ENCODE assay signal across 16 cellular contexts in genomic region chr4:55385201-55385649, GRCh38. TPM values are rescaled to one million over a fixed set of nuclear protein-coding genes. Genes with fewer than 3 reads are reported as not detected.
A peak's percentile ranks its signal among the peaks of the same experiment; 100 is the strongest.
DNase-seq lines count a peak whose midpoint lies in the region; ATAC-seq, FAIRE-seq and TF ChIP-seq lines count a peak whose summit lies in the region.
"Had no signal": no experiment of that assay in that cellular context is flagged by ENCODE, and none has a peak within 500 bp of the region (broad histone marks: within the 10 kb centered on the region; RNA-seq: fewer than 3 reads in every experiment).

No MANE protein-coding gene starts in this region.

- H3K9ac ChIP-seq in PC-3 (ENCODE audit: low read length) (no peak overlapping the region), GM12878 (ENCODE audit: control insufficient read depth, insufficient read depth, low read length) (no peak overlapping the region), GM23248 (no peak overlapping the region)

- TF ChIP-seq POLR2A in GM12878 (IDR thresholded peaks at IDR 0.05; ENCODE audit: low read depth, low read length) = no peak

- intact Hi-C loops in PC-3 (cut with micrococcal nuclease) (no loop called here), GM12878 (cut with micrococcal nuclease; ENCODE audit: unreplicated experiment) (no loop called here)

- no peak for FAIRE-seq in GM12878 (lab: Jason Lieb, UNC)

- POLR2A ChIA-PET in PC-3 (lab: Charles Lee; ENCODE audit: unreplicated experiment) (no interaction called here), GM12878 (lab: Charles Lee) (no interaction called here)

- no peak for TF ChIP-seq CTCF in PC-3 (conservative IDR thresholded peaks at IDR 0.05; ENCODE audit: low read depth, low read length)
- no peak for TF ChIP-seq CTCF in GM12878 (IDR thresholded peaks at IDR 0.05 in 2 of 3, conservative IDR thresholded peaks at IDR 0.05 in 1 of 3; ENCODE audit: control insufficient read depth in 2 of 3, extremely low read depth in 1 of 3, insufficient read depth in 1 of 3, low read depth in 3 of 3, low read length in 3 of 3)

- ATAC-seq in PC-3 (peak; percentile 64), GM12878 (peak; percentile 47)

- H3K27me3 ChIP-seq in PC-3 (ENCODE audit: low read length) = no peaks in the 10 kb centered on the region
- no peaks in the 10 kb centered on the region for H3K27me3 ChIP-seq in GM12878 (replicated peaks in 1 of 2; ENCODE audit: control insufficient read depth in 2 of 2, insufficient read depth in 2 of 2, low read length in 1 of 2)
- H3K27me3 ChIP-seq in GM23248 (replicated peaks; ENCODE audit: insufficient read depth) = no peaks in the 10 kb centered on the region
- H3K27me3 ChIP-seq: colonic mucosa, SJCRH30, thyroid gland had no signal

- WGBS in GM12878 (ENCODE audit: insufficient coverage, insufficient replicate concordance, low lambda C conversion rate, missing lambda C conversion rate) = 35% methylated on average over 3 of the region's 3 CpGs
- WGBS in mesodermal cell (ENCODE audit: insufficient coverage in 2 of 2), 2 experiments = 93% methylated on average over 2 of the region's 3 CpGs; no CpG with 5 or more reads in 1 of the 2 experiments
- 78 to 85% methylated on average over 3 of the region's 3 CpGs for WGBS in GM23248 (ENCODE audit: low coverage in 1 of 2, low lambda C conversion rate in 2 of 2, missing lambda C conversion rate in 2 of 2), 2 experiments

- H3K4me2 ChIP-seq in PC-3 (ENCODE audit: low read length) = peak overlapping the region; percentile 6; the same call in 1 of the 2 replicates
- H3K4me2 ChIP-seq in GM12878 (ENCODE audit: control insufficient read depth, insufficient read depth) = no peak overlapping the region
- no peak overlapping the region for H3K4me2 ChIP-seq in GM23248 (ENCODE audit: unreplicated experiment)

- H2AFZ ChIP-seq in PC-3 (ENCODE audit: low read length) (no peak overlapping the region), GM12878 (ENCODE audit: control insufficient read depth, low read depth, low read length) (no peak overlapping the region), GM23248 (no peak overlapping the region)

- H4K20me1 ChIP-seq in PC-3 (ENCODE audit: low read length) (no peaks in the 10 kb centered on the region), GM12878 (ENCODE audit: control insufficient read depth, insufficient read depth) (no peaks in the 10 kb centered on the region), GM23248 (ENCODE audit: insufficient read depth) (no peaks in the 10 kb centered on the region)

- H3K27ac ChIP-seq in PC-3 (ENCODE audit: low read length) (no peak overlapping the region), GM12878 (ENCODE audit: control insufficient read depth, insufficient read depth) (no peak overlapping the region), mesodermal cell (ENCODE audit: low read depth, low read length, severe bottlenecking) (peak overlapping the region; percentile 66), GM23248 (no peak overlapping the region)
- H3K27ac ChIP-seq: colonic mucosa, SJCRH30, thyroid gland had no signal

- H3K79me2 ChIP-seq in PC-3 (ENCODE audit: low read length) (no peaks in the 10 kb centered on the region), GM12878 (ENCODE audit: control insufficient read depth, insufficient read depth, low read length) (no peaks in the 10 kb centered on the region), GM23248 (ENCODE audit: insufficient read depth) (no peaks in the 10 kb centered on the region)

- H3K4me3 ChIP-seq in PC-3 (ENCODE audit: low read length) = no peak overlapping the region
- no peak overlapping the region for H3K4me3 ChIP-seq in GM12878
- H3K4me3 ChIP-seq in mesodermal cell (ENCODE audit: extremely low read depth, insufficient read depth, low read length, poor library complexity, severe bottlenecking) = no peak overlapping the region
- H3K4me3 ChIP-seq in GM23248 = no peak overlapping the region
- H3K4me3 ChIP-seq: colonic mucosa, SJCRH30, thyroid gland had no signal

- RAD21 ChIA-PET in GM12878 (lab: Charles Lee; ENCODE audit: unreplicated experiment) = no interaction called here

- BruUV-seq in PC-3 (replicated peaks; lab: Mats Ljungman, UMichigan) (no TSS peak), GM12878 (replicated peaks; lab: Mats Ljungman, UMichigan) (no TSS peak)

- H3K9me2 ChIP-seq in PC-3 (replicated peaks; ENCODE audit: low read length) (no peaks in the 10 kb centered on the region), GM23248 (ENCODE audit: insufficient read depth) (no peaks in the 10 kb centered on the region)

- TF ChIP-seq EP300 in GM12878 (IDR thresholded peaks at IDR 0.05; ENCODE audit: borderline replicate concordance in 1 of 2, control insufficient read depth in 1 of 2, low read depth in 2 of 2, low read length in 2 of 2) = no peak

- TF ChIP-seq RAD21 in GM12878 (IDR thresholded peaks at IDR 0.05; ENCODE audit: insufficient read depth, low read depth, low read length) = no peak

- H3K9me3 ChIP-seq in PC-3 (ENCODE audit: low read length) = no peaks in the 10 kb centered on the region
- no peaks in the 10 kb centered on the region for H3K9me3 ChIP-seq in GM12878 (replicated peaks; ENCODE audit: control insufficient read depth, insufficient read depth, low read length)
- H3K9me3 ChIP-seq in mesodermal cell (ENCODE audit: control insufficient read depth, low read length) = no peaks in the 10 kb centered on the region
- H3K9me3 ChIP-seq in GM23248 (ENCODE audit: low read depth) = no peaks in the 10 kb centered on the region
- H3K9me3 ChIP-seq: colonic mucosa, SJCRH30, thyroid gland had no signal

- no peaks in the 10 kb centered on the region for H3K36me3 ChIP-seq in PC-3 (ENCODE audit: low read depth, low read length)
- H3K36me3 ChIP-seq in GM12878 (ENCODE audit: control insufficient read depth in 2 of 2, insufficient read depth in 2 of 2, low read length in 1 of 2) = no peaks in the 10 kb centered on the region
- H3K36me3 ChIP-seq in mesodermal cell (ENCODE audit: control insufficient read depth, insufficient read depth, low read length) = no peaks in the 10 kb centered on the region
- H3K36me3 ChIP-seq in GM23248 (ENCODE audit: low read depth) = no peaks in the 10 kb centered on the region
- H3K36me3 ChIP-seq: colonic mucosa, SJCRH30, thyroid gland had no signal

- CTCF ChIA-PET in PC-3 (lab: Charles Lee) (no interaction called here), GM12878 (lab: Yijun Ruan, JAX) (interaction anchor here (1.6 kb wide), 1 partner anchor 40 kb away, joined by 5 read pairs; the partner anchor contains the start of gene SRD5A3)

- SMC1A ChIA-PET in GM12878 (lab: Charles Lee; ENCODE audit: uncharacterized antibody, unreplicated experiment) = interaction anchor here (1.7 kb wide), 1 partner anchor 10 kb away, joined by 7 read pairs; the partner anchor contains the start of gene TMEM165

- H3F3A ChIP-seq in PC-3 (ENCODE audit: low read length, unreplicated experiment) = no peaks in the 10 kb centered on the region
- 0 out of 2 replicates have a peak, but pooled peaks cover 3% of the 10 kb centered on the region for H3F3A ChIP-seq in GM23248 (ENCODE audit: insufficient read depth)

- in situ Hi-C loops in GM12878 (cut with MboI) (no loop called here), GM23248 (cut with MboI) (no loop called here)

- H3K4me1 ChIP-seq in PC-3 (ENCODE audit: insufficient read depth, low read length) (peaks cover 14% of the 10 kb centered on the region), GM12878 (ENCODE audit: control insufficient read depth, insufficient read depth, low read length) (no peaks in the 10 kb centered on the region), mesodermal cell (ENCODE audit: control insufficient read depth, insufficient read depth, low read length, poor library complexity, severe bottlenecking) (peaks cover 21% of the 10 kb centered on the region), GM23248 (ENCODE audit: insufficient read depth) (no peaks in the 10 kb centered on the region)
- H3K4me1 ChIP-seq: colonic mucosa, SJCRH30, thyroid gland had no signal

- DNase-seq in EH (ENCODE audit: low read depth) = peak; percentile 40
- DNase-seq in PC-3 = peak; percentile 49
- DNase-seq in GM12878 (ENCODE audit: low read depth, low spot score) = no peak
- DNase-seq in NCI-H2107 (lab: John Stamatoyannopoulos, UW) = no peak
- no peak for DNase-seq in NCI-H2107 treated with DMSO at 0.1 percent for 48 hours (lab: John Stamatoyannopoulos, UW; ENCODE audit: unreplicated experiment)
- DNase-seq in GM23248 = no peak
- DNase-seq in stimulated activated CD4-positive, alpha-beta T cell treated with anti-CD3 and anti-CD28 coated beads, Interleukin-15, amount 100 ng/mL, for 24 hours = no peak
- DNase-seq: activated CD4-positive, alpha-beta T cell treated with anti-CD3 and anti-CD28 coated beads for 48 hours; colonic mucosa; GDM1; NCI-H1930; NCI-H524 treated with DMSO at 0.1 percent for 48 hours; SJCRH30; stimulated activated CD4-positive, alpha-beta T cell treated with anti-CD3 and anti-CD28 coated beads, Interleukin-4, amount 100 ng/mL, for 1 hour; thyroid gland had no signal

RNA-seq across cellular contexts. Expression of gene TMEM165, which starts 10.5 kb away (rescaled TPM):
- 146 and 148 TPM in 2 replicates for total RNA-seq in PC-3 (2014; rRNA removed)
- total RNA-seq in GM12878 (2013; cell fraction: nucleolus; rRNA removed) = 329 and 338 TPM in 2 replicates
- 98.6 and 106 TPM in 2 replicates for total RNA-seq in GM12878 (2014; rRNA removed)
- 72.3 TPM in 2 replicates for total RNA-seq in GM12878 (2014; rRNA removed; fragmentation: Illumina TruSeq; extraction: Trizol)
- 63.6 and 73.4 TPM in 2 replicates for total RNA-seq in GM12878 (2021)
- polyA plus RNA-seq in GM12878 (2011; ENCODE audit: low read depth) = 21.5 TPM
- polyA plus RNA-seq in GM12878 (2011; rRNA removed) = 106 and 120 TPM in 2 replicates
- 35.2 and 43.7 TPM in 2 replicates for polyA plus RNA-seq in GM12878 (2011; cell fraction: cytosol; rRNA removed)
- 90.3 and 91.3 TPM in 2 replicates for polyA plus RNA-seq in GM12878 (2011; cell fraction: nucleus; rRNA removed)
- 35.6 and 40.2 TPM in 2 replicates for polyA plus RNA-seq in GM12878 (2012)
- polyA plus RNA-seq in GM12878 (2014; fragmentation: Illumina TruSeq; extraction: Trizol) = 58.7 and 74.3 TPM in 2 replicates
- polyA plus RNA-seq in GM12878 (2014; fragmentation: Nextera tagmentation; extraction: Ambion mirVana) = 10 to 100 TPM; 18.3 to 32.5 TPM
- 85.0 and 88.8 TPM in 2 replicates for polyA plus RNA-seq in GM12878 (2014; rRNA removed)
- 100 to 1,000 TPM; 129 to 141 TPM for polyA plus RNA-seq in GM12878 (2016; fragmentation: Nextera tagmentation; extraction: Ambion mirVana)
- polyA minus RNA-seq in GM12878 (2011; rRNA and poly(A)+ RNA removed) = 105 and 154 TPM in 2 replicates
- polyA minus RNA-seq in GM12878 (2011; cell fraction: cytosol; rRNA and poly(A)+ RNA removed) = 27.1 and 33.2 TPM in 2 replicates
- polyA minus RNA-seq in GM12878 (2011; cell fraction: nucleus; rRNA and poly(A)+ RNA removed) = 58.6 and 122 TPM in 2 replicates
- polyA plus RNA-seq in mesodermal cell (2013, experiment 1 of 2) = 76.6 TPM
- polyA plus RNA-seq in mesodermal cell (2013, experiment 2 of 2) = 71.7 TPM
- 217 and 271 TPM in 2 replicates for total RNA-seq in GM23248 (2014; rRNA removed; shearing (Covaris generic))
- polyA plus RNA-seq in GM23248 (2016; fragmentation: Nextera tagmentation; extraction: Ambion mirVana) = 188 and 193 TPM in 2 replicates

RNA-seq across cellular contexts. Expression of gene SRD5A3, which starts 39.2 kb away (rescaled TPM):
- 15.2 and 24.0 TPM in 2 replicates for total RNA-seq in PC-3 (2014; rRNA removed)
- total RNA-seq in GM12878 (2013; cell fraction: nucleolus; rRNA removed) = 0.39 and 0.61 TPM in 2 replicates
- 5.8 and 6.0 TPM in 2 replicates for total RNA-seq in GM12878 (2014; rRNA removed)
- 4.7 and 6.4 TPM in 2 replicates for total RNA-seq in GM12878 (2014; rRNA removed; fragmentation: Illumina TruSeq; extraction: Trizol)
- 7.7 and 10.1 TPM in 2 replicates for total RNA-seq in GM12878 (2021)
- 3.3 TPM for polyA plus RNA-seq in GM12878 (2011; ENCODE audit: low read depth)
- 1.6 and 2.6 TPM in 2 replicates for polyA plus RNA-seq in GM12878 (2011; rRNA removed)
- polyA plus RNA-seq in GM12878 (2011; cell fraction: cytosol; rRNA removed) = 1.2 and 1.7 TPM in 2 replicates
- polyA plus RNA-seq in GM12878 (2011; cell fraction: nucleus; rRNA removed) = 0.27 and 0.44 TPM in 2 replicates
- polyA plus RNA-seq in GM12878 (2012) = 3.8 and 4.3 TPM in 2 replicates
- 7.4 and 7.9 TPM in 2 replicates for polyA plus RNA-seq in GM12878 (2014; fragmentation: Illumina TruSeq; extraction: Trizol)
- polyA plus RNA-seq in GM12878 (2014; fragmentation: Nextera tagmentation; extraction: Ambion mirVana) = 1 to 10 TPM; 1.6 to 4.5 TPM
- polyA plus RNA-seq in GM12878 (2014; rRNA removed) = 5.6 and 6.4 TPM in 2 replicates
- polyA plus RNA-seq in GM12878 (2016; fragmentation: Nextera tagmentation; extraction: Ambion mirVana) = 10 to 100 TPM; 16.1 to 20.4 TPM
- 0.67 and 0.95 TPM in 2 replicates for polyA minus RNA-seq in GM12878 (2011; rRNA and poly(A)+ RNA removed)
- polyA minus RNA-seq in GM12878 (2011; cell fraction: cytosol; rRNA and poly(A)+ RNA removed) = 1.9 TPM in 1 of 2 replicates, not detected in the other
- polyA minus RNA-seq in GM12878 (2011; cell fraction: nucleus; rRNA and poly(A)+ RNA removed) = 0.24 and 0.57 TPM in 2 replicates
- 22.1 TPM for polyA plus RNA-seq in mesodermal cell (2013, experiment 1 of 2)
- 16.7 TPM for polyA plus RNA-seq in mesodermal cell (2013, experiment 2 of 2)
- total RNA-seq in GM23248 (2014; rRNA removed; shearing (Covaris generic)) = 16.4 and 20.6 TPM in 2 replicates
- polyA plus RNA-seq in GM23248 (2016; fragmentation: Nextera tagmentation; extraction: Ambion mirVana) = 54.2 and 57.9 TPM in 2 replicates

Comparison
In these comparisons a context has a peak if more than half of its experiments do, and no peak if none do; other contexts are left out.
1. DNase-seq: peak in EH (single experiment) and PC-3 (single experiment); none in GM12878 (single experiment), NCI-H2107 (single experiment), NCI-H2107 treated with DMSO at 0.1 percent for 48 hours (single experiment), GM23248 (single experiment) and stimulated activated CD4-positive, alpha-beta T cell treated with anti-CD3 and anti-CD28 coated beads, Interleukin-15, amount 100 ng/mL, for 24 hours (single experiment).